Comparison of ENCODE assay signal across 9 cellular contexts in the genomic region with DNA sequence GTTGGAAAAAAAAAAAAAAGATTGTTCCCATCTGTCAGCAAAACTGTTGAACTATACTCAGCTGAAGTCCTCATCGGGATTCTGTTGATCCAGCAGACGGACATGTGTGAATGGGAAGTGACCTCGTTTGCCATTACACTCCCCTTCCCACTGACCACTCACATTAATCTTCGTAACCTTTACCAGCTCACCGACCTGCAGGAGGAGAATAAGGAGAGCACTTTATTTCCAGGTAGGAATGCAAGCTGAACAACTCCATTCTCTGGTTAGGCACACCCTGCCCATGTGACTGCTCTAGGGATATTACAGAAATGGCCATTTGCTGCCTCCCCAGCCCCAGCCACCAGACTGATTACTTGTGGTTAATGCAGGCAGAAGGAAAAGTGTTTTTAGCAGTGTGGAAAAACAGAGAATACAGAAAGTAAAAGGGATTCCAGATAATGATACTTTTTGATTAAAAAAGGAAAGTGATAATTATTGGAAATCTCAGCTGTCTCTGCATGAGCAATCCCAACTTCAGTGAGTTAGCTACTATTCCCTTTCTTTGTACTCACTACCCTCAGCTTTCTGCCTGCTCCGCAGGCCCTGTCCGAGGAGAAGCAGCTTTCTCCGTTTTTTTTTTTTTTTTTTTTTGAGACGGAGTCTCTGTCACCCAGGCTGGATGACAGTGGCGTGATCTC. TPM values are rescaled to one million over a fixed set of nuclear protein-coding genes. Genes with fewer than 3 reads are reported as not detected.
DNase-seq lines count a peak whose midpoint lies in the region; ATAC-seq, FAIRE-seq and TF ChIP-seq lines count a peak whose summit lies in the region.
"Had no signal": no experiment of that assay in that cellular context is flagged by ENCODE, and none has a peak within 500 bp of the region (broad histone marks: within the 10 kb centered on the region; RNA-seq: fewer than 3 reads in every experiment).

No MANE protein-coding gene starts in this region.

- H3K27me3 ChIP-seq in bronchial epithelial cell (ENCODE audit: control insufficient read depth, insufficient read depth, low read length), result no peaks in the 10 kb centered on the region

- H3K4me1 Mint-ChIP-seq in activated naive CD4-positive, alpha-beta T cell treated with anti-CD3 and anti-CD28 coated beads for 36 hours (ENCODE audit: low read depth), result peaks cover 14% of the 10 kb centered on the region
- no peaks in the 10 kb centered on the region for H3K4me1 Mint-ChIP-seq in activated naive CD4-positive, alpha-beta T cell treated with anti-CD3 and anti-CD28 coated beads, Interleukin-2, amount 10 ng/mL, durations not matched to agents 7 days and 5 days
- peaks cover 8% of the 10 kb centered on the region for H3K4me1 Mint-ChIP-seq in type B pancreatic cell (ENCODE audit: unreplicated experiment)
- H3K4me1 Mint-ChIP-seq in activated CD4-positive, alpha-beta memory T cell treated with anti-CD3 and anti-CD28 coated beads for 36 hours (ENCODE audit: low read depth), result peaks cover 20% of the 10 kb centered on the region

- no peak for DNase-seq in activated naive CD4-positive, alpha-beta T cell treated with anti-CD3 and anti-CD28 coated beads for 36 hours
- DNase-seq in activated naive CD4-positive, alpha-beta T cell treated with anti-CD3 and anti-CD28 coated beads, Interleukin-2, amount 10 ng/mL, durations not matched to agents 7 days and 5 days, result no peak
- no peak for DNase-seq in bronchial epithelial cell (ENCODE audit: low read depth)
- DNase-seq in left kidney (ENCODE audit: low read depth, low spot score), result peak; percentile 31
- DNase-seq in type B pancreatic cell (ENCODE audit: extremely low spot score, unreplicated experiment), result no peak
- no peak for DNase-seq in activated CD4-positive, alpha-beta memory T cell treated with anti-CD3 and anti-CD28 coated beads for 36 hours
- DNase-seq: GDM1 had no signal

- FAIRE-seq in bronchial epithelial cell (lab: Jason Lieb, UNC), result peak; percentile 7

- no peak overlapping the region for H3K4me3 ChIP-seq in bronchial epithelial cell (ENCODE audit: low read depth, low read length)

- H3K36me3 Mint-ChIP-seq in activated naive CD4-positive, alpha-beta T cell treated with anti-CD3 and anti-CD28 coated beads for 36 hours (ENCODE audit: low read depth), result peaks cover 12% of the 10 kb centered on the region
- peaks cover 28% of the 10 kb centered on the region for H3K36me3 Mint-ChIP-seq in activated naive CD4-positive, alpha-beta T cell treated with anti-CD3 and anti-CD28 coated beads, Interleukin-2, amount 10 ng/mL, durations not matched to agents 7 days and 5 days
- peaks cover 20% of the 10 kb centered on the region for H3K36me3 Mint-ChIP-seq in type B pancreatic cell
- H3K36me3 Mint-ChIP-seq in activated CD4-positive, alpha-beta memory T cell treated with anti-CD3 and anti-CD28 coated beads for 36 hours, result peaks cover 18% of the 10 kb centered on the region

- ATAC-seq in HG03571 (IDR thresholded peaks at IDR 0.05; ENCODE audit: unreplicated experiment), result no peak
- no peak for ATAC-seq in HG02970 (IDR thresholded peaks at IDR 0.05; ENCODE audit: low FRiP score, unreplicated experiment)

- H3K4me3 Mint-ChIP-seq in activated naive CD4-positive, alpha-beta T cell treated with anti-CD3 and anti-CD28 coated beads for 36 hours, result no peak overlapping the region
- H3K4me3 Mint-ChIP-seq in activated naive CD4-positive, alpha-beta T cell treated with anti-CD3 and anti-CD28 coated beads, Interleukin-2, amount 10 ng/mL, durations not matched to agents 7 days and 5 days, result no peak overlapping the region
- no peak overlapping the region for H3K4me3 Mint-ChIP-seq in type B pancreatic cell
- no peak overlapping the region for H3K4me3 Mint-ChIP-seq in activated CD4-positive, alpha-beta memory T cell treated with anti-CD3 and anti-CD28 coated beads for 36 hours

- POLR2A ChIA-PET in activated CD4-positive, alpha-beta memory T cell treated with anti-CD3 and anti-CD28 coated beads for 36 hours (lab: Charles Lee), result no interaction called here

- peaks cover 4% of the 10 kb centered on the region for H3K36me3 ChIP-seq in bronchial epithelial cell (ENCODE audit: control insufficient read depth, insufficient read depth, low read length)

- intact Hi-C loops in activated naive CD4-positive, alpha-beta T cell treated with anti-CD3 and anti-CD28 coated beads for 36 hours (cut with micrococcal nuclease), result no loop called here
- intact Hi-C loops in activated CD4-positive, alpha-beta memory T cell treated with anti-CD3 and anti-CD28 coated beads for 36 hours (cut with micrococcal nuclease), result no loop called here

- no peaks in the 10 kb centered on the region for H3K9me3 Mint-ChIP-seq in activated naive CD4-positive, alpha-beta T cell treated with anti-CD3 and anti-CD28 coated beads for 36 hours
- H3K9me3 Mint-ChIP-seq in activated naive CD4-positive, alpha-beta T cell treated with anti-CD3 and anti-CD28 coated beads, Interleukin-2, amount 10 ng/mL, durations not matched to agents 7 days and 5 days, result no peaks in the 10 kb centered on the region
- no peaks in the 10 kb centered on the region for H3K9me3 Mint-ChIP-seq in type B pancreatic cell
- H3K9me3 Mint-ChIP-seq in activated CD4-positive, alpha-beta memory T cell treated with anti-CD3 and anti-CD28 coated beads for 36 hours, result no peaks in the 10 kb centered on the region

- no peaks in the 10 kb centered on the region for H3K27me3 Mint-ChIP-seq in activated naive CD4-positive, alpha-beta T cell treated with anti-CD3 and anti-CD28 coated beads for 36 hours (ENCODE audit: low read depth)
- H3K27me3 Mint-ChIP-seq in activated naive CD4-positive, alpha-beta T cell treated with anti-CD3 and anti-CD28 coated beads, Interleukin-2, amount 10 ng/mL, durations not matched to agents 7 days and 5 days, result no peaks in the 10 kb centered on the region
- H3K27me3 Mint-ChIP-seq in type B pancreatic cell, result no peaks in the 10 kb centered on the region
- H3K27me3 Mint-ChIP-seq in activated CD4-positive, alpha-beta memory T cell treated with anti-CD3 and anti-CD28 coated beads for 36 hours, result no peaks in the 10 kb centered on the region

- CTCF ChIA-PET in activated naive CD4-positive, alpha-beta T cell treated with anti-CD3 and anti-CD28 coated beads for 36 hours (lab: Charles Lee), result interaction anchor here (1.2 kb wide), 1 partner anchor 58 kb away, joined by 5 read pairs; no protein-coding TSS in a partner anchor
- CTCF ChIA-PET in activated naive CD4-positive, alpha-beta T cell treated with anti-CD3 and anti-CD28 coated beads, Interleukin-2, amount 10 ng/mL, durations not matched to agents 7 days and 5 days (lab: Charles Lee), result no interaction called here
- CTCF ChIA-PET in activated CD4-positive, alpha-beta memory T cell treated with anti-CD3 and anti-CD28 coated beads for 36 hours (lab: Charles Lee), result interaction anchor here (0.9 to 2.4 kb wide), 3 partner anchors 10 to 61 kb away, joined by 3 to 9 read pairs (median 4); no protein-coding TSS in a partner anchor

- H3K27ac Mint-ChIP-seq in activated naive CD4-positive, alpha-beta T cell treated with anti-CD3 and anti-CD28 coated beads for 36 hours, result peak overlapping the region; percentile 4
- no peak overlapping the region for H3K27ac Mint-ChIP-seq in activated naive CD4-positive, alpha-beta T cell treated with anti-CD3 and anti-CD28 coated beads, Interleukin-2, amount 10 ng/mL, durations not matched to agents 7 days and 5 days
- peak overlapping the region; percentile 80 for H3K27ac Mint-ChIP-seq in type B pancreatic cell
- no peak overlapping the region for H3K27ac Mint-ChIP-seq in activated CD4-positive, alpha-beta memory T cell treated with anti-CD3 and anti-CD28 coated beads for 36 hours

- TF ChIP-seq CTCF in bronchial epithelial cell (IDR thresholded peaks at IDR 0.05; ENCODE audit: insufficient read depth, low read length, severe bottlenecking) (no peak), type B pancreatic cell (conservative IDR thresholded peaks at IDR 0.05) (no peak)

RNA-seq across cellular contexts. Expression of gene YWHAE, which starts 23.6 kb away (rescaled TPM):
- 100 to 1,000 TPM; 528 to 576 TPM for total RNA-seq in activated naive CD4-positive, alpha-beta T cell treated with anti-CD3 and anti-CD28 coated beads for 36 hours
- total RNA-seq in bronchial epithelial cell (307 and 366 TPM in 2 replicates), type B pancreatic cell (ENCODE audit: low replicate concordance) (674 and 773 TPM in 2 replicates)
- 100 to 1,000 TPM; 505 to 509 TPM for total RNA-seq in activated CD4-positive, alpha-beta memory T cell treated with anti-CD3 and anti-CD28 coated beads for 36 hours

RNA-seq across cellular contexts. Expression of gene CRK, which starts 32.4 kb away (rescaled TPM):
- 10 to 100 TPM; 10.6 to 14.1 TPM for total RNA-seq in activated naive CD4-positive, alpha-beta T cell treated with anti-CD3 and anti-CD28 coated beads for 36 hours
- 131 and 152 TPM in 2 replicates for total RNA-seq in bronchial epithelial cell
- total RNA-seq in type B pancreatic cell (ENCODE audit: low replicate concordance), result 49.5 and 53.6 TPM in 2 replicates
- 10 to 100 TPM; 14.1 to 17.8 TPM for total RNA-seq in activated CD4-positive, alpha-beta memory T cell treated with anti-CD3 and anti-CD28 coated beads for 36 hours

Comparison
In these comparisons a context has a peak if more than half of its experiments do, and no peak if none do; other contexts are left out.
1. H3K27ac Mint-ChIP-seq: peak in activated naive CD4-positive, alpha-beta T cell treated with anti-CD3 and anti-CD28 coated beads for 36 hours (single experiment) and type B pancreatic cell (single experiment); none in activated naive CD4-positive, alpha-beta T cell treated with anti-CD3 and anti-CD28 coated beads, Interleukin-2, amount 10 ng/mL, durations not matched to agents 7 days and 5 days (single experiment) and activated CD4-positive, alpha-beta memory T cell treated with anti-CD3 and anti-CD28 coated beads for 36 hours (single experiment).